Comparison of ENCODE assay signal across 9 cellular contexts in genomic region chr11:1747753-1748466, GRCh38. TPM values are rescaled to one million over a fixed set of nuclear protein-coding genes. Genes with fewer than 3 reads are reported as not detected.
DNase-seq lines count a peak whose midpoint lies in the region; ATAC-seq and TF ChIP-seq lines count a peak whose summit lies in the region.
"Had no signal": no experiment of that assay in that cellular context is flagged by ENCODE, and none has a peak within 500 bp of the region (broad histone marks: within the 10 kb centered on the region; RNA-seq: fewer than 3 reads in every experiment).

No MANE protein-coding gene starts in this region.

- no peak for TF ChIP-seq CTCF in suprapubic skin (IDR thresholded peaks at IDR 0.05)

- TF ChIP-seq EP300 in suprapubic skin (IDR thresholded peaks at IDR 0.05) = no peak

- no peak for TF ChIP-seq POLR2A in suprapubic skin (IDR thresholded peaks at IDR 0.05)

- H3K4me1 Mint-ChIP-seq in central memory CD8-positive, alpha-beta T cell = peaks cover 14% of the 10 kb centered on the region

- peaks cover 73% of the 10 kb centered on the region for H3K27me3 ChIP-seq in HUES6 (ENCODE audit: control insufficient read depth, insufficient read depth, low read length)
- H3K27me3 ChIP-seq in suprapubic skin = peaks cover 7% of the 10 kb centered on the region

- H3K4me1 ChIP-seq in HUES6 (ENCODE audit: control insufficient read depth, insufficient read depth, low read length) (peaks cover 11% of the 10 kb centered on the region; the same call in 1 of the 2 replicates), suprapubic skin (peaks cover 69% of the 10 kb centered on the region)

- peak overlapping the region; percentile 57 for H3K4me3 ChIP-seq in HUES6 (ENCODE audit: low read depth, low read length)
- H3K4me3 ChIP-seq in suprapubic skin = peak overlapping the region; percentile 53

- no peak overlapping the region for H3K27ac ChIP-seq in HUES6 (ENCODE audit: low read depth, low read length)
- H3K27ac ChIP-seq in suprapubic skin = no peak overlapping the region

- no peak overlapping the region for H3K27ac Mint-ChIP-seq in central memory CD8-positive, alpha-beta T cell (ENCODE audit: low read depth)

- peak overlapping the region; percentile 10 for H3K4me3 Mint-ChIP-seq in central memory CD8-positive, alpha-beta T cell

- WGBS in suprapubic skin = 54% methylated on average over 7 of the region's 50 CpGs

- H3K36me3 ChIP-seq in HUES6 (ENCODE audit: control insufficient read depth, insufficient read depth, low read length) (peaks cover 4% of the 10 kb centered on the region; the same call in 1 of the 2 replicates), suprapubic skin (peaks cover 6% of the 10 kb centered on the region)

- H3K27me3 Mint-ChIP-seq in central memory CD8-positive, alpha-beta T cell = peaks cover 17% of the 10 kb centered on the region

- ATAC-seq in central memory CD8-positive, alpha-beta T cell (replicated peaks; ENCODE audit: extremely low read depth, poor library complexity, severe bottlenecking) = no peak
- no peak for ATAC-seq in GM21825 (IDR thresholded peaks at IDR 0.05; ENCODE audit: unreplicated experiment)
- ATAC-seq in HG03175 (IDR thresholded peaks at IDR 0.05; ENCODE audit: unreplicated experiment) = no peak

- DNase-seq in central memory CD8-positive, alpha-beta T cell (ENCODE audit: low spot score in 2 of 2) = no peak
- peak; percentile 52 for DNase-seq in left kidney (ENCODE audit: low read depth, low spot score)
- peak; percentile 66 to 77 for DNase-seq in suprapubic skin (ENCODE audit: low spot score in 2 of 2)
- no peak for DNase-seq in cortex of kidney (lab: John Stamatoyannopoulos, UW)
- DNase-seq: NCI-H526 treated with DMSO at 0.1 percent for 48 hours had no signal

- no peaks in the 10 kb centered on the region for H3K9me3 Mint-ChIP-seq in central memory CD8-positive, alpha-beta T cell

- peaks cover 3% of the 10 kb centered on the region for H3K36me3 Mint-ChIP-seq in central memory CD8-positive, alpha-beta T cell (ENCODE audit: insufficient read depth)

- H3K9me3 ChIP-seq in HUES6 (ENCODE audit: control insufficient read depth, insufficient read depth, low read depth, low read length) (peaks cover 6% of the 10 kb centered on the region; the same call in 1 of the 2 replicates), suprapubic skin (no peaks in the 10 kb centered on the region)

- no peak overlapping the region for H3K9ac ChIP-seq in HUES6 (ENCODE audit: low read length)

RNA-seq across cellular contexts. Expression of gene IFITM10, which starts 2.5 kb away (rescaled TPM):
- total RNA-seq in suprapubic skin = 1 to 10 TPM; 2.6 to 7.6 (median 6.9) TPM

RNA-seq across cellular contexts. Expression of gene CTSD, which starts 15.8 kb away (rescaled TPM):
- 100 to 1,000 TPM; 319 to 596 (median 469) TPM for total RNA-seq in suprapubic skin

RNA-seq across cellular contexts. Expression of gene KRTAP5-6, which starts 50.9 kb away (rescaled TPM):
- total RNA-seq in suprapubic skin = 10 to 100 TPM in 1 of 4 donors, 1 to 10 TPM in 1, not detected in 2; 2.3 to 24.1 TPM
- total RNA-seq: HT-29 had no signal

Comparison
In these comparisons a context has a peak if more than half of its experiments do, and no peak if none do; other contexts are left out.
1. DNase-seq: peak in left kidney (single experiment) and suprapubic skin (2 of 2); none in central memory CD8-positive, alpha-beta T cell (0 of 2) and cortex of kidney (single experiment).